27 cellular contexts compared by ENCODE assay signal in genomic region chr17:42127414-42127813, GRCh38. TPM values are rescaled to one million over a fixed set of nuclear protein-coding genes. Genes with fewer than 3 reads are reported as not detected.
DNase-seq lines count a peak whose midpoint lies in the region; ATAC-seq and TF ChIP-seq lines count a peak whose summit lies in the region.
"Had no signal": no experiment of that assay in that cellular context is flagged by ENCODE, and none has a peak within 500 bp of the region (broad histone marks: within the 10 kb centered on the region; RNA-seq: fewer than 3 reads in every experiment).

No MANE protein-coding gene starts in this region.

- peak overlapping the region; percentile 16 for H3K27ac Mint-ChIP-seq in activated T-cell treated with anti-CD3 and anti-CD28 coated beads, Interleukin-2, amount 50 U/mL, for 72 hours
- peak overlapping the region; percentile 85 for H3K27ac Mint-ChIP-seq in activated naive CD8-positive, alpha-beta T cell treated with anti-CD3 and anti-CD28 coated beads for 36 hours
- peak overlapping the region; percentile 44 for H3K27ac Mint-ChIP-seq in stimulated activated memory B cell treated with anti-CD40 and anti-IgM and Interleukin-4, amounts not matched to agents 10 μg/mL and 1 μg/mL and 100 μg/mL, for 72 hours

- peaks cover 45% of the 10 kb centered on the region for H3K4me1 ChIP-seq in OCI-LY3 (ENCODE audit: low read length)

- peaks cover 19% of the 10 kb centered on the region for H3K4me1 Mint-ChIP-seq in activated T-cell treated with anti-CD3 and anti-CD28 coated beads, Interleukin-2, amount 50 U/mL, for 72 hours (ENCODE audit: low read depth)
- peaks cover 15% of the 10 kb centered on the region for H3K4me1 Mint-ChIP-seq in activated T-cell treated with anti-CD3 and anti-CD28 coated beads, Interleukin-2, amount 50 U/mL, for 4 hours (ENCODE audit: low read depth)
- peaks cover 16% of the 10 kb centered on the region for H3K4me1 Mint-ChIP-seq in activated naive CD8-positive, alpha-beta T cell treated with anti-CD3 and anti-CD28 coated beads for 36 hours
- peaks cover 23% of the 10 kb centered on the region for H3K4me1 Mint-ChIP-seq in stimulated activated memory B cell treated with anti-CD40 and anti-IgM and Interleukin-4, amounts not matched to agents 10 μg/mL and 1 μg/mL and 100 μg/mL, for 72 hours

- peak overlapping the region; percentile 50 for H3K4me2 ChIP-seq in OCI-LY3 (ENCODE audit: low read length)

- H3K9me3 ChIP-seq in OCI-LY3 (ENCODE audit: insufficient read depth, low read length): no peaks in the 10 kb centered on the region

- no peaks in the 10 kb centered on the region for H3K27me3 Mint-ChIP-seq in activated T-cell treated with anti-CD3 and anti-CD28 coated beads, Interleukin-2, amount 50 U/mL, for 72 hours (ENCODE audit: low read depth)
- no peaks in the 10 kb centered on the region for H3K27me3 Mint-ChIP-seq in activated T-cell treated with anti-CD3 and anti-CD28 coated beads, Interleukin-2, amount 50 U/mL, for 4 hours (ENCODE audit: low read depth)
- no peaks in the 10 kb centered on the region for H3K27me3 Mint-ChIP-seq in activated naive CD8-positive, alpha-beta T cell treated with anti-CD3 and anti-CD28 coated beads for 36 hours
- no peaks in the 10 kb centered on the region for H3K27me3 Mint-ChIP-seq in stimulated activated memory B cell treated with anti-CD40 and anti-IgM and Interleukin-4, amounts not matched to agents 10 μg/mL and 1 μg/mL and 100 μg/mL, for 72 hours
- H3K27me3 Mint-ChIP-seq: CD4-positive, CD25-positive, alpha-beta regulatory T cell had no signal

- peaks cover 0 to 9% of the 10 kb centered on the region in 2 donors for H3K36me3 Mint-ChIP-seq in activated T-cell treated with anti-CD3 and anti-CD28 coated beads, Interleukin-2, amount 50 U/mL, for 72 hours (ENCODE audit: insufficient read depth in 2 of 2)
- peaks cover 40% of the 10 kb centered on the region for H3K36me3 Mint-ChIP-seq in activated T-cell treated with anti-CD3 and anti-CD28 coated beads, Interleukin-2, amount 50 U/mL, for 4 hours (ENCODE audit: insufficient read depth)
- peaks cover 21% of the 10 kb centered on the region for H3K36me3 Mint-ChIP-seq in activated naive CD8-positive, alpha-beta T cell treated with anti-CD3 and anti-CD28 coated beads for 36 hours
- H3K36me3 Mint-ChIP-seq in stimulated activated memory B cell treated with anti-CD40 and anti-IgM and Interleukin-4, amounts not matched to agents 10 μg/mL and 1 μg/mL and 100 μg/mL, for 72 hours: peaks cover 73% of the 10 kb centered on the region

- H4K20me1 ChIP-seq in OCI-LY3 (ENCODE audit: insufficient read depth, low read length): 0 out of 2 replicates have a peak, but pooled peaks cover 7% of the 10 kb centered on the region

- no peak overlapping the region for H3K9ac ChIP-seq in OCI-LY3 (ENCODE audit: low read length)

- TF ChIP-seq CTCF in OCI-LY3 (IDR thresholded peaks at IDR 0.05; ENCODE audit: low read depth, low read length): no peak

- H3K27me3 ChIP-seq in OCI-LY3 (ENCODE audit: low read depth, low read length): no peaks in the 10 kb centered on the region

- no peaks in the 10 kb centered on the region for H3K9me3 Mint-ChIP-seq in activated T-cell treated with anti-CD3 and anti-CD28 coated beads, Interleukin-2, amount 50 U/mL, for 72 hours
- H3K9me3 Mint-ChIP-seq in activated T-cell treated with anti-CD3 and anti-CD28 coated beads, Interleukin-2, amount 50 U/mL, for 4 hours: no peaks in the 10 kb centered on the region
- no peaks in the 10 kb centered on the region for H3K9me3 Mint-ChIP-seq in activated naive CD8-positive, alpha-beta T cell treated with anti-CD3 and anti-CD28 coated beads for 36 hours
- H3K9me3 Mint-ChIP-seq in stimulated activated memory B cell treated with anti-CD40 and anti-IgM and Interleukin-4, amounts not matched to agents 10 μg/mL and 1 μg/mL and 100 μg/mL, for 72 hours: no peaks in the 10 kb centered on the region
- H3K9me3 Mint-ChIP-seq: CD4-positive, CD25-positive, alpha-beta regulatory T cell had no signal

- no peak overlapping the region for H3K4me3 Mint-ChIP-seq in activated T-cell treated with anti-CD3 and anti-CD28 coated beads, Interleukin-2, amount 50 U/mL, for 72 hours
- no peak overlapping the region for H3K4me3 Mint-ChIP-seq in activated T-cell treated with anti-CD3 and anti-CD28 coated beads, Interleukin-2, amount 50 U/mL, for 4 hours
- H3K4me3 Mint-ChIP-seq in activated naive CD8-positive, alpha-beta T cell treated with anti-CD3 and anti-CD28 coated beads for 36 hours: no peak overlapping the region
- no peak overlapping the region for H3K4me3 Mint-ChIP-seq in stimulated activated memory B cell treated with anti-CD40 and anti-IgM and Interleukin-4, amounts not matched to agents 10 μg/mL and 1 μg/mL and 100 μg/mL, for 72 hours

- H3K79me2 ChIP-seq in OCI-LY3 (ENCODE audit: low read length): peaks cover 19% of the 10 kb centered on the region

- no peak for ATAC-seq in activated T-cell treated with anti-CD3 and anti-CD28 coated beads, Interleukin-2, amount 50 U/mL, for 72 hours (replicated peaks in 1 of 2)
- no peak for ATAC-seq in activated T-cell treated with anti-CD3 and anti-CD28 coated beads, Interleukin-2, amount 50 U/mL, for 4 hours
- ATAC-seq in stimulated activated memory B cell treated with anti-CD40 and anti-IgM and Interleukin-4, amounts not matched to agents 10 μg/mL and 1 μg/mL and 100 μg/mL, for 72 hours: no peak
- no peak for ATAC-seq in HG02571 (IDR thresholded peaks at IDR 0.05; ENCODE audit: unreplicated experiment)
- ATAC-seq: HepG2, PC-3 had no signal

- H3K36me3 ChIP-seq in OCI-LY3 (replicated peaks; ENCODE audit: low read depth, low read length): peaks cover 48% of the 10 kb centered on the region

- peak overlapping the region; percentile 85 for H3K27ac ChIP-seq in OCI-LY3 (ENCODE audit: low read length)
- H3K27ac ChIP-seq: HL-60 had no signal

- H3K4me3 ChIP-seq in OCI-LY3 (ENCODE audit: low read length): no peak overlapping the region
- H3K4me3 ChIP-seq: GM12878 had no signal

- DNase-seq in activated T-cell treated with anti-CD3 and anti-CD28 coated beads, Interleukin-2, amount 50 U/mL, for 72 hours: no peak
- DNase-seq in activated T-cell treated with anti-CD3 and anti-CD28 coated beads, Interleukin-2, amount 50 U/mL, for 4 hours: no peak
- DNase-seq in activated naive CD8-positive, alpha-beta T cell treated with anti-CD3 and anti-CD28 coated beads for 36 hours: no peak
- no peak for DNase-seq in mucosa of gallbladder (ENCODE audit: low spot score)
- DNase-seq: CD4-positive, CD25-positive, alpha-beta regulatory T cell; COR-L47; DMS 273 treated with DMSO at 0.1 percent for 48 hours; DND-41; H7; KBM-7; NCI-H1092; NCI-H1436; NCI-H187 treated with DMSO at 0.1 percent for 48 hours; NCI-H2107; NCI-H446 treated with DMSO at 0.1 percent for 48 hours; NCI-H526 treated with DMSO at 0.1 percent for 48 hours; PC-3; SHP77 treated with DMSO at 0.1 percent for 48 hours had no signal

- H2AFZ ChIP-seq in OCI-LY3 (ENCODE audit: low read depth, low read length): no peak overlapping the region

RNA-seq across cellular contexts. Expression of gene HSPB9, which starts 4.8 kb away (rescaled TPM):
- total RNA-seq in activated T-cell treated with anti-CD3 and anti-CD28 coated beads, Interleukin-2, amount 50 U/mL, for 72 hours: under 1 TPM in 1 of 2 donors, not detected in 1; 0.28 TPM
- under 1 TPM in 1 of 3 donors, not detected in 2; 0.10 TPM for total RNA-seq in activated T-cell treated with anti-CD3 and anti-CD28 coated beads, Interleukin-2, amount 50 U/mL, for 4 hours
- total RNA-seq in activated naive CD8-positive, alpha-beta T cell treated with anti-CD3 and anti-CD28 coated beads for 36 hours: under 1 TPM; 0.18 to 0.33 TPM
- 0.29 TPM for total RNA-seq in mucosa of gallbladder
- total RNA-seq: A673; CD4-positive, CD25-positive, alpha-beta regulatory T cell; GM12878; HT-29; PC-3; RPMI7951 had no signal

RNA-seq across cellular contexts. Expression of gene KAT2A, which starts 6.2 kb away (rescaled TPM):
- total RNA-seq in activated T-cell treated with anti-CD3 and anti-CD28 coated beads, Interleukin-2, amount 50 U/mL, for 72 hours: 10 to 100 TPM; 33.3 to 41.4 TPM
- total RNA-seq in activated T-cell treated with anti-CD3 and anti-CD28 coated beads, Interleukin-2, amount 50 U/mL, for 4 hours: 10 to 100 TPM; 70.1 to 92.5 (median 82.4) TPM
- total RNA-seq in activated naive CD8-positive, alpha-beta T cell treated with anti-CD3 and anti-CD28 coated beads for 36 hours: 10 to 100 TPM; 49.1 to 51.6 TPM
- 58.4 TPM for total RNA-seq in mucosa of gallbladder
- total RNA-seq: PC-3 had no signal

RNA-seq across cellular contexts. Expression of gene DHX58, which starts 14.9 kb away (rescaled TPM):
- total RNA-seq in activated T-cell treated with anti-CD3 and anti-CD28 coated beads, Interleukin-2, amount 50 U/mL, for 72 hours: 10 to 100 TPM; 33.2 to 62.0 TPM
- total RNA-seq in activated T-cell treated with anti-CD3 and anti-CD28 coated beads, Interleukin-2, amount 50 U/mL, for 4 hours: 1 to 10 TPM; 2.0 to 8.4 (median 6.9) TPM
- total RNA-seq in activated naive CD8-positive, alpha-beta T cell treated with anti-CD3 and anti-CD28 coated beads for 36 hours: 10 to 100 TPM; 23.5 to 24.9 TPM
- 26.8 TPM for total RNA-seq in mucosa of gallbladder
- total RNA-seq: PC-3 had no signal

RNA-seq across cellular contexts. Expression of gene RAB5C, which starts 27.4 kb away (rescaled TPM):
- total RNA-seq in activated T-cell treated with anti-CD3 and anti-CD28 coated beads, Interleukin-2, amount 50 U/mL, for 72 hours: 10 to 100 TPM; 35.1 to 44.1 TPM
- 10 to 100 TPM; 76.5 to 81.0 (median 79.1) TPM for total RNA-seq in activated T-cell treated with anti-CD3 and anti-CD28 coated beads, Interleukin-2, amount 50 U/mL, for 4 hours
- total RNA-seq in activated naive CD8-positive, alpha-beta T cell treated with anti-CD3 and anti-CD28 coated beads for 36 hours: 10 to 100 TPM; 44.4 to 48.9 TPM
- 150 TPM for total RNA-seq in mucosa of gallbladder
- total RNA-seq: PC-3 had no signal

RNA-seq across cellular contexts. Expression of gene ZNF385C, which starts 29.1 kb away (rescaled TPM):
- total RNA-seq in activated T-cell treated with anti-CD3 and anti-CD28 coated beads, Interleukin-2, amount 50 U/mL, for 72 hours: 1 to 10 TPM; 1.1 to 1.6 TPM
- total RNA-seq in activated T-cell treated with anti-CD3 and anti-CD28 coated beads, Interleukin-2, amount 50 U/mL, for 4 hours: under 1 TPM in 2 of 3 donors, not detected in 1; 0.29 to 0.43 TPM
- total RNA-seq in activated naive CD8-positive, alpha-beta T cell treated with anti-CD3 and anti-CD28 coated beads for 36 hours: 1 to 10 TPM in 1 of 2 experiments, under 1 TPM in 1; 0.92 to 1.2 TPM
- total RNA-seq in mucosa of gallbladder: 0.32 TPM
- total RNA-seq: CD4-positive, CD25-positive, alpha-beta regulatory T cell; GM12878; RPMI7951 had no signal

Comparison
In these comparisons a context has a peak if more than half of its experiments do, and no peak if none do; other contexts are left out.
1. H3K27ac Mint-ChIP-seq: peak in every context shown above with its lines; median percentile 85 in activated naive CD8-positive, alpha-beta T cell treated with anti-CD3 and anti-CD28 coated beads for 36 hours; 44 in stimulated activated memory B cell treated with anti-CD40 and anti-IgM and Interleukin-4, amounts not matched to agents 10 μg/mL and 1 μg/mL and 100 μg/mL, for 72 hours; 16 in activated T-cell treated with anti-CD3 and anti-CD28 coated beads, Interleukin-2, amount 50 U/mL, for 72 hours.